11 cellular contexts compared by ENCODE assay signal in genomic region chr2:190415794-190416729, GRCh38. TPM values are rescaled to one million over a fixed set of nuclear protein-coding genes. Genes with fewer than 3 reads are reported as not detected.
DNase-seq lines count a peak whose midpoint lies in the region; ATAC-seq and TF ChIP-seq lines count a peak whose summit lies in the region.
"Had no signal": no experiment of that assay in that cellular context is flagged by ENCODE, and none has a peak within 500 bp of the region (broad histone marks: within the 10 kb centered on the region; RNA-seq: fewer than 3 reads in every experiment).

No MANE protein-coding gene starts in this region.

- no peaks in the 10 kb centered on the region for H3K27me3 Mint-ChIP-seq in central memory CD8-positive, alpha-beta T cell
- no peaks in the 10 kb centered on the region; the same call in 1 of the 2 replicates for H3K27me3 Mint-ChIP-seq in WTC11 (ENCODE audit: low read depth)

- peak overlapping the region; percentile 20 for H3K4me3 ChIP-seq in right cardiac atrium (ENCODE audit: low read length)
- peak overlapping the region; percentile 70 for H3K4me3 ChIP-seq in Loucy (ENCODE audit: low read length, poor library complexity, severe bottlenecking)
- H3K4me3 ChIP-seq: left lung had no signal

- peak; percentile 35; the same call in 1 of the 2 replicates for TF ChIP-seq CTCF in Loucy (conservative IDR thresholded peaks at IDR 0.05; ENCODE audit: low read length)
- TF ChIP-seq CTCF in WTC11 (IDR thresholded peaks at IDR 0.05): no peak

- H3K27me3 ChIP-seq in right cardiac atrium (ENCODE audit: control insufficient read depth, insufficient read depth) (no peaks in the 10 kb centered on the region), Loucy (ENCODE audit: insufficient read depth, low read length, poor library complexity, severe bottlenecking) (no peaks in the 10 kb centered on the region)
- H3K27me3 ChIP-seq: left lung had no signal

- no peak overlapping the region for H3K27ac ChIP-seq in right cardiac atrium (ENCODE audit: low read length)

- ATAC-seq in right cardiac atrium (peak in 1 of 2 donors; percentile 47), left cardiac atrium (no peak), WTC11 (no peak), GM18520 (IDR thresholded peaks at IDR 0.05; ENCODE audit: unreplicated experiment) (no peak)
- peak; percentile 76 for ATAC-seq in central memory CD8-positive, alpha-beta T cell (replicated peaks; ENCODE audit: extremely low read depth, poor library complexity, severe bottlenecking)
- ATAC-seq: left lung had no signal

- intact Hi-C loops in right cardiac atrium (cut with DNase I): loop anchor here in 1 of 4 donors (10.0 kb wide), 1 partner anchor 49 kb away; no protein-coding TSS in a partner anchor
- intact Hi-C loops in left cardiac atrium (cut with DNase I): no loop called here

- peaks cover 77% of the 10 kb centered on the region for H3K4me1 Mint-ChIP-seq in central memory CD8-positive, alpha-beta T cell
- peaks cover 20% of the 10 kb centered on the region for H3K4me1 Mint-ChIP-seq in WTC11

- peak overlapping the region; percentile 10 for H3K4me3 Mint-ChIP-seq in central memory CD8-positive, alpha-beta T cell
- no peak overlapping the region for H3K4me3 Mint-ChIP-seq in WTC11
- H3K4me3 Mint-ChIP-seq: endodermal cell had no signal

- H3F3A ChIP-seq in Loucy (ENCODE audit: low read depth): no peaks in the 10 kb centered on the region; the same call in 1 of the 2 replicates

- peaks cover 16% of the 10 kb centered on the region for H3K36me3 Mint-ChIP-seq in central memory CD8-positive, alpha-beta T cell (ENCODE audit: insufficient read depth)
- H3K36me3 Mint-ChIP-seq in WTC11: no peaks in the 10 kb centered on the region

- H3K9me3 ChIP-seq in right cardiac atrium (ENCODE audit: control insufficient read depth, low read length) (no peaks in the 10 kb centered on the region), Loucy (ENCODE audit: insufficient read depth, low read depth, low read length) (no peaks in the 10 kb centered on the region)
- H3K9me3 ChIP-seq: left lung had no signal

- H3K79me2 ChIP-seq in Loucy (ENCODE audit: insufficient read depth, low read length): peaks cover 50% of the 10 kb centered on the region

- peak overlapping the region; percentile 77 for H3K27ac Mint-ChIP-seq in central memory CD8-positive, alpha-beta T cell (ENCODE audit: low read depth)
- no peak overlapping the region for H3K27ac Mint-ChIP-seq in WTC11
- H3K27ac Mint-ChIP-seq: endodermal cell had no signal

- no peaks in the 10 kb centered on the region for H3K9me3 Mint-ChIP-seq in central memory CD8-positive, alpha-beta T cell
- H3K9me3 Mint-ChIP-seq in WTC11: no peaks in the 10 kb centered on the region
- H3K9me3 Mint-ChIP-seq: endodermal cell had no signal

- CTCF ChIA-PET in WTC11 (lab: Charles Lee): no interaction called here

- H3K36me3 ChIP-seq in Loucy (ENCODE audit: insufficient read depth, low read length): no peaks in the 10 kb centered on the region
- H3K36me3 ChIP-seq: left lung had no signal

- DNase-seq in right cardiac atrium (no peak), left cardiac atrium (no peak), WTC11 (ENCODE audit: low spot score) (no peak), NCI-H345 treated with DMSO at 0.1 percent for 48 hours (lab: John Stamatoyannopoulos, UW; ENCODE audit: unreplicated experiment) (no peak), hepatic stellate cell (ENCODE audit: low spot score) (no peak)
- DNase-seq in central memory CD8-positive, alpha-beta T cell (ENCODE audit: low spot score in 2 of 2): no peak
- DNase-seq: activated CD8-positive, alpha-beta memory T cell treated with anti-CD3 and anti-CD28 coated beads for 24 hours; endodermal cell; left lung had no signal

- peak overlapping the region; percentile 82 for H3K4me2 ChIP-seq in Loucy (ENCODE audit: low read depth, low read length, poor library complexity, severe bottlenecking)

- H3K9ac ChIP-seq in Loucy (ENCODE audit: low read depth, low read length, poor library complexity, severe bottlenecking): peak overlapping the region; percentile 65

- H3K4me1 ChIP-seq in right cardiac atrium (ENCODE audit: control insufficient read depth, insufficient read depth, low read length): peaks cover 4% of the 10 kb centered on the region
- peaks cover 48% of the 10 kb centered on the region for H3K4me1 ChIP-seq in Loucy (ENCODE audit: insufficient read depth, low read length, poor library complexity, severe bottlenecking)

- WGBS in right cardiac atrium: 58% methylated on average over 2 of the region's 2 CpGs

- H2AFZ ChIP-seq in Loucy (ENCODE audit: low read length): peak overlapping the region; percentile 63

- POLR2A ChIA-PET in WTC11 (lab: Charles Lee): no interaction called here

- H4K20me1 ChIP-seq in Loucy (ENCODE audit: insufficient read depth, low read length, poor library complexity, severe bottlenecking): no peaks in the 10 kb centered on the region

- no peaks in the 10 kb centered on the region for H3K9me2 ChIP-seq in Loucy (replicated peaks; ENCODE audit: low read depth, low read length)

TF ChIP-seq in WTC11, 78 proteins besides CTCF, POLR2A, EP300 and RAD21:
- TF ChIP-seq ESRRA (CRISPR knock-in tag; IDR thresholded peaks at IDR 0.05; ENCODE audit: borderline replicate concordance) (no peak), SP1 (CRISPR knock-in tag; conservative IDR thresholded peaks at IDR 0.05) (no peak), TP53 (CRISPR knock-in tag; IDR thresholded peaks at IDR 0.05) (no peak), JAZF1 (CRISPR knock-in tag; IDR thresholded peaks at IDR 0.05) (no peak), MXD4 (CRISPR knock-in tag; IDR thresholded peaks at IDR 0.05; ENCODE audit: borderline replicate concordance) (no peak), TEAD4 (CRISPR knock-in tag; IDR thresholded peaks at IDR 0.05) (no peak), ATF3 (CRISPR knock-in tag; conservative IDR thresholded peaks at IDR 0.05) (no peak), GTF2I (CRISPR knock-in tag; conservative IDR thresholded peaks at IDR 0.05) (no peak), ZNF263 (CRISPR knock-in tag; IDR thresholded peaks at IDR 0.05; ENCODE audit: low read depth) (no peak), SMAD3 (CRISPR knock-in tag; IDR thresholded peaks at IDR 0.05; ENCODE audit: borderline replicate concordance) (no peak)
TF ChIP-seq in WTC11: peak in this region for 0.

RNA-seq across cellular contexts. Expression of gene MFSD6, which starts 7.9 kb away (rescaled TPM):
- total RNA-seq in right cardiac atrium (10 to 100 TPM; 29.3 to 32.7 (median 30.3) TPM), left cardiac atrium (10 to 100 TPM; 26.7 to 29.8 TPM), WTC11 (2021) (4.1 to 4.8 TPM (median 4.7 TPM) in 3 replicates)
- 14.7 TPM for polyA plus RNA-seq in right cardiac atrium
